Comparison of ENCODE assay signal across 8 cellular contexts in genomic region chr14:24006872-24007721, GRCh38. TPM values are rescaled to one million over a fixed set of nuclear protein-coding genes. Genes with fewer than 3 reads are reported as not detected.
DNase-seq lines count a peak whose midpoint lies in the region; ATAC-seq and TF ChIP-seq lines count a peak whose summit lies in the region.
"Not testable (repeated sequence)": the region's sequence is repeated elsewhere in the genome, so short reads cannot be mapped to it uniquely, and the experiment has no call there.

No MANE protein-coding gene starts in this region.

- peak; percentile 76 to 80 for ATAC-seq in CD4-positive, CD25-positive, alpha-beta regulatory T cell (ENCODE audit: low read depth in 2 of 2)
- ATAC-seq in GM21390 (IDR thresholded peaks at IDR 0.05; ENCODE audit: unreplicated experiment) (peak; percentile 89), HG03565 (IDR thresholded peaks at IDR 0.05; ENCODE audit: unreplicated experiment) (peak; percentile 76)
- ATAC-seq in activated T-cell treated with anti-CD3 and anti-CD28 coated beads, Interleukin-2, amount 50 U/mL, for 4 hours, result peak; percentile 91 to 93

- peak; percentile 48 to 73 (median 49) for DNase-seq in CD4-positive, CD25-positive, alpha-beta regulatory T cell
- DNase-seq in PC-9, result peak in 1 of 2 experiments; percentile 37
- DNase-seq in activated T-cell treated with anti-CD3 and anti-CD28 coated beads, Interleukin-2, amount 50 U/mL, for 4 hours, result peak; percentile 60
- DNase-seq in epithelial cell of proximal tubule (ENCODE audit: low read depth), result not testable (repeated sequence)
- DNase-seq in stimulated activated CD8-positive, alpha-beta memory T cell treated with anti-CD3 and anti-CD28 coated beads, Interleukin-12 subunit alpha, Interleukin-12 subunit beta, amount 100 ng/mL, for 4 hours (ENCODE audit: low read depth), result peak; percentile 49

- H3F3A ChIP-seq in PC-9 (ENCODE audit: insufficient read depth, low read depth), result not testable (repeated sequence)

- H3K4me3 ChIP-seq in CD4-positive, CD25-positive, alpha-beta regulatory T cell (ENCODE audit: low read depth, low read length), result not testable (repeated sequence)
- H3K4me3 ChIP-seq in PC-9 (peak overlapping the region; percentile 51; the same call in 1 of the 2 replicates), epithelial cell of proximal tubule (ENCODE audit: low read depth, low read length) (peak overlapping the region; percentile 48), mucosa of rectum (ENCODE audit: low read length in 2 of 2) (peak overlapping the region; percentile 39 to 67)

- not testable (repeated sequence) for H3K27me3 ChIP-seq in CD4-positive, CD25-positive, alpha-beta regulatory T cell (ENCODE audit: control insufficient read depth, insufficient read depth, low read length); PC-9 (ENCODE audit: insufficient read depth, low read depth); mucosa of rectum (ENCODE audit: control insufficient read depth in 2 of 2, insufficient read depth in 2 of 2, low read length in 2 of 2)

- not testable (repeated sequence) for BruUV-seq in PC-9 (replicated peaks; lab: Mats Ljungman, UMichigan)

- peak overlapping the region; percentile 87 to 93 (median 88) for H3K4me3 Mint-ChIP-seq in CD4-positive, CD25-positive, alpha-beta regulatory T cell
- H3K4me3 Mint-ChIP-seq in activated T-cell treated with anti-CD3 and anti-CD28 coated beads, Interleukin-2, amount 50 U/mL, for 4 hours, result peak overlapping the region; percentile 73

- not testable (repeated sequence) for TF ChIP-seq CTCF in PC-9 (conservative IDR thresholded peaks at IDR 0.05); epithelial cell of proximal tubule (conservative IDR thresholded peaks at IDR 0.05; ENCODE audit: low read depth, low read length)

- H3K79me2 ChIP-seq in PC-9 (ENCODE audit: low read depth), result not testable (repeated sequence)

- H3K9me3 Mint-ChIP-seq in CD4-positive, CD25-positive, alpha-beta regulatory T cell; activated T-cell treated with anti-CD3 and anti-CD28 coated beads, Interleukin-2, amount 50 U/mL, for 4 hours: not testable (repeated sequence)

- CTCF ChIA-PET in PC-9 (lab: Charles Lee), result not testable (repeated sequence)

- peak overlapping the region; percentile 70 for H3K4me2 ChIP-seq in PC-9

- H3K9me3 ChIP-seq in CD4-positive, CD25-positive, alpha-beta regulatory T cell (ENCODE audit: control insufficient read depth in 2 of 2, low read length in 2 of 2); PC-9 (ENCODE audit: insufficient read depth, low read depth); mucosa of rectum (ENCODE audit: control insufficient read depth in 2 of 2, low read length in 2 of 2): not testable (repeated sequence)

- H3K9me2 ChIP-seq in PC-9 (ENCODE audit: insufficient read depth), result not testable (repeated sequence)

- not testable (repeated sequence) for H3K36me3 Mint-ChIP-seq in CD4-positive, CD25-positive, alpha-beta regulatory T cell; activated T-cell treated with anti-CD3 and anti-CD28 coated beads, Interleukin-2, amount 50 U/mL, for 4 hours (ENCODE audit: insufficient read depth)

- not testable (repeated sequence) for H3K36me3 ChIP-seq in CD4-positive, CD25-positive, alpha-beta regulatory T cell (ENCODE audit: control insufficient read depth, insufficient read depth, low read length); PC-9 (ENCODE audit: low read depth); mucosa of rectum (ENCODE audit: control insufficient read depth in 2 of 2, insufficient read depth in 2 of 2, low read length in 2 of 2)

- intact Hi-C loops in PC-9 (cut with micrococcal nuclease; ENCODE audit: unreplicated experiment), result not testable (repeated sequence)

- POLR2A ChIA-PET in PC-9 (lab: Charles Lee; ENCODE audit: unreplicated experiment), result not testable (repeated sequence)

- peak overlapping the region; percentile 64 to 90 (median 87) for H3K27ac Mint-ChIP-seq in CD4-positive, CD25-positive, alpha-beta regulatory T cell

- H3K4me1 ChIP-seq in CD4-positive, CD25-positive, alpha-beta regulatory T cell (ENCODE audit: control insufficient read depth, insufficient read depth, low read length, poor library complexity, severe bottlenecking); PC-9 (replicated peaks; ENCODE audit: insufficient read depth); mucosa of rectum (ENCODE audit: control insufficient read depth in 2 of 2, insufficient read depth in 2 of 2, low read length in 2 of 2): not testable (repeated sequence)

- not testable (repeated sequence) for H3K27me3 Mint-ChIP-seq in CD4-positive, CD25-positive, alpha-beta regulatory T cell; activated T-cell treated with anti-CD3 and anti-CD28 coated beads, Interleukin-2, amount 50 U/mL, for 4 hours (ENCODE audit: low read depth)

- not testable (repeated sequence) for H2AFZ ChIP-seq in PC-9

- H3K9ac ChIP-seq in mucosa of rectum (ENCODE audit: low read depth in 1 of 2, low read length in 2 of 2), result not testable (repeated sequence)

- H3K4me1 Mint-ChIP-seq in CD4-positive, CD25-positive, alpha-beta regulatory T cell, result peaks cover 7 to 42% (median 33%) of the 10 kb centered on the region in 4 donors
- peaks cover 34% of the 10 kb centered on the region for H3K4me1 Mint-ChIP-seq in activated T-cell treated with anti-CD3 and anti-CD28 coated beads, Interleukin-2, amount 50 U/mL, for 4 hours (ENCODE audit: low read depth)

- peak overlapping the region; percentile 61 for H3K27ac ChIP-seq in CD4-positive, CD25-positive, alpha-beta regulatory T cell (ENCODE audit: insufficient read depth, low read length, poor library complexity, severe bottlenecking)
- H3K27ac ChIP-seq in PC-9; mucosa of rectum (ENCODE audit: low read depth in 2 of 2, low read length in 2 of 2): not testable (repeated sequence)

- not testable (repeated sequence) for H4K20me1 ChIP-seq in PC-9 (ENCODE audit: insufficient read depth)

RNA-seq across cellular contexts. Expression of gene DHRS4L2, which starts 18.4 kb away (rescaled TPM):
- 15.2 TPM for total RNA-seq in CD4-positive, CD25-positive, alpha-beta regulatory T cell
- polyA plus RNA-seq in CD4-positive, CD25-positive, alpha-beta regulatory T cell, result 10 to 100 TPM; 13.4 to 22.0 (median 18.5) TPM
- total RNA-seq in PC-9 (2021), result 14.8 and 22.8 TPM in 2 replicates
- total RNA-seq in activated T-cell treated with anti-CD3 and anti-CD28 coated beads, Interleukin-2, amount 50 U/mL, for 4 hours, result 10 to 100 TPM; 10.8 to 15.9 (median 12.5) TPM
- total RNA-seq in epithelial cell of proximal tubule, result 13.6 and 14.8 TPM in 2 replicates

RNA-seq across cellular contexts. Expression of gene CARMIL3, which starts 44.7 kb away (rescaled TPM):
- 0.52 TPM for total RNA-seq in CD4-positive, CD25-positive, alpha-beta regulatory T cell
- polyA plus RNA-seq in CD4-positive, CD25-positive, alpha-beta regulatory T cell, result not detected
- not detected in 2 replicates for total RNA-seq in PC-9 (2021)
- total RNA-seq in activated T-cell treated with anti-CD3 and anti-CD28 coated beads, Interleukin-2, amount 50 U/mL, for 4 hours, result 1 to 10 TPM; 1.3 to 1.8 (median 1.3) TPM
- 0.07 TPM in 1 of 2 replicates, not detected in the other for total RNA-seq in epithelial cell of proximal tubule

RNA-seq across cellular contexts. Expression of gene DHRS4, which starts 53.5 kb away (rescaled TPM):
- total RNA-seq in CD4-positive, CD25-positive, alpha-beta regulatory T cell, result 7.8 TPM
- 10 to 100 TPM; 23.5 to 29.0 (median 24.6) TPM for polyA plus RNA-seq in CD4-positive, CD25-positive, alpha-beta regulatory T cell
- 17.6 and 24.1 TPM in 2 replicates for total RNA-seq in PC-9 (2021)
- 10 to 100 TPM; 12.6 to 23.0 (median 19.4) TPM for total RNA-seq in activated T-cell treated with anti-CD3 and anti-CD28 coated beads, Interleukin-2, amount 50 U/mL, for 4 hours
- 33.1 and 43.7 TPM in 2 replicates for total RNA-seq in epithelial cell of proximal tubule
